In the genomic region with DNA sequence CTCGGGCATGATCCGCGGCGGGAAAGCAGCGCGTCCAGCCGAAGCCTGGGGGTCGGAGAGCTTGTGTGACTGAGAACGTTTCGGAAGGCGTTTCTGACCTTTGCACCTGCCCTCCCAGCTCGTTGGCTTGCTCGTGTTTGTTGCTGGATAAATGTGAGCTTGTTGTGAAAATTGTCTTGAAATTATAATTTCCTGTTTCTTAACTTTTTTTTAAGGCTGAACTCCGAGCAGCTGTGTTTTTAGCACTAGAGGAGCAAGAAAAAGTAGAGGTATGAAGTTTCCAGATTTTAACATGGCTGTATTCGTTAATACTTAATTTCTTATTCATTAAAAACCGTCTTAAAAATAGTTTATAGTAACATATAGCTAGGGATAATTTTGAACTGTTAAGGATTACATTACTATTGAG, we compare ENCODE assay signal across 8 cellular contexts. TPM values are rescaled to one million over a fixed set of nuclear protein-coding genes. Genes with fewer than 3 reads are reported as not detected.
DNase-seq lines count a peak whose midpoint lies in the region; ATAC-seq lines count a peak whose summit lies in the region.

No MANE protein-coding gene starts in this region.

- in situ Hi-C loops in G401 (cut with HindIII; ENCODE audit: low sequenced_read_pairs), result no loop called here

- POLR2A ChIA-PET in naive thymus-derived CD8-positive, alpha-beta T cell (lab: Charles Lee), result interaction anchor here (4.5 kb wide), 1 partner anchor 42 kb away, joined by 66 read pairs; a partner anchor contains a TSS

- peak overlapping the region; percentile 57 to 95 (median 84) for H3K27ac Mint-ChIP-seq in naive thymus-derived CD8-positive, alpha-beta T cell

- peak overlapping the region; percentile 79 to 94 (median 91) for H3K4me3 Mint-ChIP-seq in naive thymus-derived CD8-positive, alpha-beta T cell

- H3K27me3 Mint-ChIP-seq in naive thymus-derived CD8-positive, alpha-beta T cell, result no peaks in the 10 kb centered on the region

- H3K36me3 Mint-ChIP-seq in naive thymus-derived CD8-positive, alpha-beta T cell, result peaks cover 0 to 11% (median 3%) of the 10 kb centered on the region in 3 donors

- peaks cover 17 to 33% (median 29%) of the 10 kb centered on the region in 4 donors for H3K4me1 Mint-ChIP-seq in naive thymus-derived CD8-positive, alpha-beta T cell

- no peaks in the 10 kb centered on the region for H3K9me3 Mint-ChIP-seq in naive thymus-derived CD8-positive, alpha-beta T cell

- DNase-seq in G401 (ENCODE audit: low spot score) (peak; percentile 13), NCI-H748 treated with DMSO at 0.1 percent for 48 hours (lab: John Stamatoyannopoulos, UW) (peak; percentile 4), ecto neural progenitor cell (ENCODE audit: low spot score) (peak; percentile 72), hepatic stellate cell (ENCODE audit: low spot score) (no peak), NCI-H82 treated with DMSO at 0.1 percent for 48 hours (lab: John Stamatoyannopoulos, UW; ENCODE audit: unreplicated experiment) (no peak)
- peak in 2 of 10 donors; percentile 9 to 31 for DNase-seq in naive thymus-derived CD8-positive, alpha-beta T cell

- peak in 1 of 2 donors; percentile 1 for ATAC-seq in naive thymus-derived CD8-positive, alpha-beta T cell
- ATAC-seq in HG02588 (IDR thresholded peaks at IDR 0.05; ENCODE audit: unreplicated experiment), result no peak
- ATAC-seq in HG02678 (IDR thresholded peaks at IDR 0.05; ENCODE audit: unreplicated experiment), result no peak

RNA-seq across cellular contexts. Expression of a gene that starts 0.7 kb away (rescaled TPM):
- 21.3 and 48.8 TPM in 2 replicates for total RNA-seq in G401 (2014; rRNA removed; shearing (Covaris generic))
- 10 to 100 TPM; 14.9 to 15.3 TPM for total RNA-seq in naive thymus-derived CD8-positive, alpha-beta T cell
- polyA plus RNA-seq in naive thymus-derived CD8-positive, alpha-beta T cell, result 1 to 10 TPM; 2.5 to 4.5 (median 4.3) TPM

RNA-seq across cellular contexts. Expression of a gene that starts 43.5 kb away (rescaled TPM):
- 61.5 and 69.4 TPM in 2 replicates for total RNA-seq in G401 (2014; rRNA removed; shearing (Covaris generic))
- 10 to 100 TPM; 72.7 to 75.2 TPM for total RNA-seq in naive thymus-derived CD8-positive, alpha-beta T cell
- polyA plus RNA-seq in naive thymus-derived CD8-positive, alpha-beta T cell, result 100 to 1,000 TPM; 141 to 283 (median 248) TPM

Comparison
In these comparisons a context has a peak if more than half of its experiments do, and no peak if none do; other contexts are left out.
1. DNase-seq: peak in G401 (single experiment), NCI-H748 treated with DMSO at 0.1 percent for 48 hours (single experiment) and ecto neural progenitor cell (single experiment); none in hepatic stellate cell (single experiment) and NCI-H82 treated with DMSO at 0.1 percent for 48 hours (single experiment).